ENCODE assay signal across 20 cellular contexts in genomic region chr1:15558516-15558915, GRCh38. TPM values are rescaled to one million over a fixed set of nuclear protein-coding genes. Genes with fewer than 3 reads are reported as not detected.
"Had no signal": no experiment of that assay in that cellular context is flagged by ENCODE, and none has a peak within 500 bp of the region (broad histone marks: within the 10 kb centered on the region; RNA-seq: fewer than 3 reads in every experiment).

No MANE protein-coding gene starts in this region.

- H3K4me3 Mint-ChIP-seq: activated naive CD8-positive, alpha-beta T cell treated with anti-CD3 and anti-CD28 coated beads for 36 hours; activated T-cell treated with anti-CD3 and anti-CD28 coated beads, Interleukin-2, amount 50 U/mL, for 4 hours; naive B cell; neural progenitor cell; T-cell had no signal

- H3K4me3 ChIP-seq: coronary artery, heart left ventricle, lower lobe of right lung, neural progenitor cell, right atrium auricular region had no signal

- FAIRE-seq: bronchial epithelial cell, keratinocyte, TTC549, urothelium cell line had no signal

- H2AFZ ChIP-seq: neural progenitor cell had no signal

- H3K9me3 ChIP-seq: heart left ventricle, lower lobe of right lung, right atrium auricular region had no signal

- H3K27me3 ChIP-seq: heart left ventricle, neural progenitor cell, right atrium auricular region had no signal

- H3K27me3 Mint-ChIP-seq: activated naive CD8-positive, alpha-beta T cell treated with anti-CD3 and anti-CD28 coated beads for 36 hours; naive B cell; progenitor cell of endocrine pancreas; T-cell had no signal

- H3K4me1 ChIP-seq: heart left ventricle, lower lobe of right lung, neural progenitor cell, right atrium auricular region had no signal

- H3K4me1 Mint-ChIP-seq: activated naive CD8-positive, alpha-beta T cell treated with anti-CD3 and anti-CD28 coated beads for 36 hours; neural progenitor cell; T-cell had no signal

- H3K27ac Mint-ChIP-seq: activated naive CD8-positive, alpha-beta T cell treated with anti-CD3 and anti-CD28 coated beads for 36 hours; activated T-helper 2 cell treated with anti-CD3 and anti-CD28 coated beads, Interferon-gamma antibody, Interleukin-2, Interleukin-4, amounts not matched to agents 10 μg/mL and 5 μg/mL and 100 μg/mL, durations not matched to agents 14 hours and 24 hours and 36 hours; neural progenitor cell; T-cell had no signal

- H3K4me2 ChIP-seq: neural progenitor cell had no signal

- H3K9me3 Mint-ChIP-seq: activated naive CD8-positive, alpha-beta T cell treated with anti-CD3 and anti-CD28 coated beads for 36 hours; activated T-cell treated with anti-CD3 and anti-CD28 coated beads, Interleukin-2, amount 50 U/mL, for 4 hours; activated T-helper 2 cell treated with anti-CD3 and anti-CD28 coated beads, Interferon-gamma antibody, Interleukin-2, Interleukin-4, amounts not matched to agents 10 μg/mL and 5 μg/mL and 100 μg/mL, durations not matched to agents 14 hours and 24 hours and 36 hours; naive B cell; neural progenitor cell; T-cell had no signal

- H3K27ac ChIP-seq: coronary artery, heart left ventricle, lower lobe of right lung, neural progenitor cell, right atrium auricular region had no signal

- ATAC-seq: activated T-cell treated with anti-CD3 and anti-CD28 coated beads, Interleukin-2, amount 50 U/mL, for 4 hours; heart left ventricle; lower lobe of right lung; stimulated activated naive CD8-positive, alpha-beta T cell treated with anti-CD3 and anti-CD28 coated beads, Interleukin-15, Interleukin-2, amounts not matched to agents 100 U/mL and 50 U/mL, for 24 hours; T-cell had no signal

- DNase-seq: activated CD4-positive, alpha-beta T cell treated with anti-CD3 and anti-CD28 coated beads for 1 hour; activated CD8-positive, alpha-beta memory T cell treated with anti-CD3 and anti-CD28 coated beads, Interleukin-2, amount 50 U/mL, for 48 hours; activated naive CD4-positive, alpha-beta T cell treated with Interleukin-2 at 50 U/mL for 16 hours; activated naive CD8-positive, alpha-beta T cell treated with anti-CD3 and anti-CD28 coated beads for 36 hours; activated T-cell treated with anti-CD3 and anti-CD28 coated beads, Interleukin-2, amount 50 U/mL, for 4 hours; heart left ventricle; lower lobe of right lung; naive B cell; stimulated activated CD4-positive, alpha-beta T cell treated with anti-CD3 and anti-CD28 coated beads, Interleukin-4, amount 100 ng/mL, for 24 hours; stimulated activated naive CD8-positive, alpha-beta T cell treated with anti-CD3 and anti-CD28 coated beads, Interleukin-15, Interleukin-2, amounts not matched to agents 100 U/mL and 50 U/mL, for 24 hours; T-cell had no signal

- H3K9ac ChIP-seq: neural progenitor cell had no signal

RNA-seq across cellular contexts. Expression of gene AGMAT, which starts 26.3 kb away (rescaled TPM):
- total RNA-seq: lower lobe of right lung, right atrium auricular region had no signal
